Comparison of ENCODE assay signal across 1 cellular context in the genomic region with DNA sequence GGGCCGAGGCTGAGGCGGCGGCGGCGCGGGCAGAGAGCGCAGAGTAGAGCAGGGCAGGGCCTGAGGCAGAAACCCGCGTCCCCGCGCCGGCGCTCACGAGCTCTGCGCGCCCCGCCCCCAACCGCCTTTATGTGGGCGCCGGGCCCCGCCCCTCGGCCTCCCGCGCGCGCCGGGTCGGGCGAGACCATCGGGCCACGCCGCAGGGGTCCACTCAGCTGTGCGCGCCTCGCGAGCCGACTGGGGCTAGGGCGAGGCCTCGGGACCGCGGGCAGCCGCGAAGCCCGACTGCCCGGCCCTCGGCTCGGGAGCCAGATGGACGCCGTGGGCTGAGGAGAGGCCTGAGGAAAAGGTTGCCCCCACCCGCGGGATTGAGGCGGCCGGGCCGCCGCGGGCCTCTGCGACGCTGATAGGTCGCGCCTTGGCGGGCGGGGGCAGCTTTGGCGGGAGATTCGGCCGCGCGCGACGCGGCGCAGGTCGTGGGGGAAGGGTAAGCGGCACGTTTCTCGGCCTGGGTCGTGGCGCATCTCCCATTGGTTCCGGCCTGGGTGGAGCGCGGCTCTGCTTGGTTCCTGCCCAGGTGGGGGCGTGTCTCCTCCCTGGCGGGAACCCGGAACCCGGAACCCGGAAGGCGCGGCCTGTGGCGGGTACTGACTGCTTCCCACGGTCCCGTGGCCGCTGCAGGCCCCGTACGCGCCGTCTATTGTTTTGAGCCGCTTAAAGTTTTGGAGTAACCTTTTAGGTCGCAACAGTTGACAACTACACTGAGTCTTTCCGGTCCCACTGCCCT.
TF ChIP-seq lines count a peak whose summit lies in the region.

A gene (minus strand): TSS at position 104 of the 787 bp plus-strand sequence. CDS start 131 bp downstream, outside the sequence.

TF ChIP-seq in GM12878, 131 proteins besides CTCF, POLR2A, EP300 and RAD21 (continued from another document):
- TF ChIP-seq, protein P1, sequence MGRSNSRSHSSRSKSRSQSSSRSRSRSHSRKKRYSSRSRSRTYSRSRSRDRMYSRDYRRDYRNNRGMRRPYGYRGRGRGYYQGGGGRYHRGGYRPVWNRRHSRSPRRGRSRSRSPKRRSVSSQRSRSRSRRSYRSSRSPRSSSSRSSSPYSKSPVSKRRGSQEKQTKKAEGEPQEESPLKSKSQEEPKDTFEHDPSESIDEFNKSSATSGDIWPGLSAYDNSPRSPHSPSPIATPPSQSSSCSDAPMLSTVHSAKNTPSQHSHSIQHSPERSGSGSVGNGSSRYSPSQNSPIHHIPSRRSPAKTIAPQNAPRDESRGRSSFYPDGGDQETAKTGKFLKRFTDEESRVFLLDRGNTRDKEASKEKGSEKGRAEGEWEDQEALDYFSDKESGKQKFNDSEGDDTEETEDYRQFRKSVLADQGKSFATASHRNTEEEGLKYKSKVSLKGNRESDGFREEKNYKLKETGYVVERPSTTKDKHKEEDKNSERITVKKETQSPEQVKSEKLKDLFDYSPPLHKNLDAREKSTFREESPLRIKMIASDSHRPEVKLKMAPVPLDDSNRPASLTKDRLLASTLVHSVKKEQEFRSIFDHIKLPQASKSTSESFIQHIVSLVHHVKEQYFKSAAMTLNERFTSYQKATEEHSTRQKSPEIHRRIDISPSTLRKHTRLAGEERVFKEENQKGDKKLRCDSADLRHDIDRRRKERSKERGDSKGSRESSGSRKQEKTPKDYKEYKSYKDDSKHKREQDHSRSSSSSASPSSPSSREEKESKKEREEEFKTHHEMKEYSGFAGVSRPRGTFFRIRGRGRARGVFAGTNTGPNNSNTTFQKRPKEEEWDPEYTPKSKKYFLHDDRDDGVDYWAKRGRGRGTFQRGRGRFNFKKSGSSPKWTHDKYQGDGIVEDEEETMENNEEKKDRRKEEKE (IDR thresholded peaks at IDR 0.05) = peak; percentile 95
- no peak for TF ChIP-seq CEBPB (IDR thresholded peaks at IDR 0.05; ENCODE audit: borderline replicate concordance in 1 of 2, low read depth in 2 of 2, low read length in 2 of 2)
- TF ChIP-seq POLR2AphosphoS2 (IDR thresholded peaks at IDR 0.05; ENCODE audit: low read depth, low read length) = peak; percentile 95
- no peak for TF ChIP-seq HDAC6 (IDR thresholded peaks at IDR 0.05; ENCODE audit: unreplicated experiment)
- TF ChIP-seq SIN3A (IDR thresholded peaks at IDR 0.05; ENCODE audit: low read depth, low read length) = no peak; the same call in none of the 2 replicates
- TF ChIP-seq, protein P2, sequence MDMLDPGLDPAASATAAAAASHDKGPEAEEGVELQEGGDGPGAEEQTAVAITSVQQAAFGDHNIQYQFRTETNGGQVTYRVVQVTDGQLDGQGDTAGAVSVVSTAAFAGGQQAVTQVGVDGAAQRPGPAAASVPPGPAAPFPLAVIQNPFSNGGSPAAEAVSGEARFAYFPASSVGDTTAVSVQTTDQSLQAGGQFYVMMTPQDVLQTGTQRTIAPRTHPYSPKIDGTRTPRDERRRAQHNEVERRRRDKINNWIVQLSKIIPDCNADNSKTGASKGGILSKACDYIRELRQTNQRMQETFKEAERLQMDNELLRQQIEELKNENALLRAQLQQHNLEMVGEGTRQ (IDR thresholded peaks at IDR 0.05; ENCODE audit: borderline replicate concordance, low read depth, low read length) = no peak
- no peak for TF ChIP-seq ETV6 (conservative IDR thresholded peaks at IDR 0.05 in 1 of 2, IDR thresholded peaks at IDR 0.05 in 1 of 2; ENCODE audit: borderline replicate concordance in 1 of 2, low read depth in 1 of 2)
- no peak for TF ChIP-seq CBX5 (IDR thresholded peaks at IDR 0.05; ENCODE audit: low read depth)
- TF ChIP-seq NBN (IDR thresholded peaks at IDR 0.05) = peak; percentile 85
- peak; percentile 19 for TF ChIP-seq SIX5 (IDR thresholded peaks at IDR 0.05; ENCODE audit: low read depth, low read length, severe bottlenecking)
- TF ChIP-seq, protein P3, sequence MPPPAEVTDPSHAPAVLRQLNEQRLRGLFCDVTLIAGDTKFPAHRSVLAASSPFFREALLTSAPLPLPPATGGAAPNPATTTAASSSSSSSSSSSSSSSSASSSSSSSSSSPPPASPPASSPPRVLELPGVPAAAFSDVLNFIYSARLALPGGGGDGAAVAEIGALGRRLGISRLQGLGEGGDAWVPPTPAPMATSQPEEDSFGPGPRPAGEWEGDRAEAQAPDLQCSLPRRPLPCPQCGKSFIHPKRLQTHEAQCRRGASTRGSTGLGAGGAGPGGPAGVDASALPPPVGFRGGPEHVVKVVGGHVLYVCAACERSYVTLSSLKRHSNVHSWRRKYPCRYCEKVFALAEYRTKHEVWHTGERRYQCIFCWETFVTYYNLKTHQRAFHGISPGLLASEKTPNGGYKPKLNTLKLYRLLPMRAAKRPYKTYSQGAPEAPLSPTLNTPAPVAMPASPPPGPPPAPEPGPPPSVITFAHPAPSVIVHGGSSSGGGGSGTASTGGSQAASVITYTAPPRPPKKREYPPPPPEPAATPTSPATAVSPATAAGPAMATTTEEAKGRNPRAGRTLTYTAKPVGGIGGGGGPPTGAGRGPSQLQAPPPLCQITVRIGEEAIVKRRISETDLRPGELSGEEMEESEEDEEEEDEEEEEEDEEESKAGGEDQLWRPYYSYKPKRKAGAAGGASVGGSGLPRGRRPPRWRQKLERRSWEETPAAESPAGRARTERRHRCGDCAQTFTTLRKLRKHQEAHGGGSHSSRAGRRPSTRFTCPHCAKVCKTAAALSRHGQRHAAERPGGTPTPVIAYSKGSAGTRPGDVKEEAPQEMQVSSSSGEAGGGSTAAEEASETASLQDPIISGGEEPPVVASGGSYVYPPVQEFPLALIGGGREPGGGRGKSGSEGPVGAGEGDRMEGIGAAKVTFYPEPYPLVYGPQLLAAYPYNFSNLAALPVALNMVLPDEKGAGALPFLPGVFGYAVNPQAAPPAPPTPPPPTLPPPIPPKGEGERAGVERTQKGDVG (CRISPR knock-in tag; IDR thresholded peaks at IDR 0.05) = no peak
- no peak; the same call in 1 of the 2 replicates for TF ChIP-seq SMAD5 (IDR thresholded peaks at IDR 0.05; ENCODE audit: low read depth)
- TF ChIP-seq, protein P4, sequence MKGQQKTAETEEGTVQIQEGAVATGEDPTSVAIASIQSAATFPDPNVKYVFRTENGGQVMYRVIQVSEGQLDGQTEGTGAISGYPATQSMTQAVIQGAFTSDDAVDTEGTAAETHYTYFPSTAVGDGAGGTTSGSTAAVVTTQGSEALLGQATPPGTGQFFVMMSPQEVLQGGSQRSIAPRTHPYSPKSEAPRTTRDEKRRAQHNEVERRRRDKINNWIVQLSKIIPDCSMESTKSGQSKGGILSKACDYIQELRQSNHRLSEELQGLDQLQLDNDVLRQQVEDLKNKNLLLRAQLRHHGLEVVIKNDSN (IDR thresholded peaks at IDR 0.05; ENCODE audit: borderline replicate concordance, extremely low read length, insufficient read depth, low read depth, low read length) = no peak
- TF ChIP-seq NR2F1 (conservative IDR thresholded peaks at IDR 0.05) = peak; percentile 74
- no peak for TF ChIP-seq BMI1 (IDR thresholded peaks at IDR 0.05; ENCODE audit: borderline replicate concordance)
- no peak for TF ChIP-seq ZNF622 (IDR thresholded peaks at IDR 0.05)
- TF ChIP-seq ZSCAN29 (IDR thresholded peaks at IDR 0.05) = 0 out of 2 replicates have a peak, but pooled peaks have one; percentile 35
- TF ChIP-seq STAT3 (IDR thresholded peaks at IDR 0.05; ENCODE audit: low read depth, low read length) = no peak
- TF ChIP-seq, protein P5, sequence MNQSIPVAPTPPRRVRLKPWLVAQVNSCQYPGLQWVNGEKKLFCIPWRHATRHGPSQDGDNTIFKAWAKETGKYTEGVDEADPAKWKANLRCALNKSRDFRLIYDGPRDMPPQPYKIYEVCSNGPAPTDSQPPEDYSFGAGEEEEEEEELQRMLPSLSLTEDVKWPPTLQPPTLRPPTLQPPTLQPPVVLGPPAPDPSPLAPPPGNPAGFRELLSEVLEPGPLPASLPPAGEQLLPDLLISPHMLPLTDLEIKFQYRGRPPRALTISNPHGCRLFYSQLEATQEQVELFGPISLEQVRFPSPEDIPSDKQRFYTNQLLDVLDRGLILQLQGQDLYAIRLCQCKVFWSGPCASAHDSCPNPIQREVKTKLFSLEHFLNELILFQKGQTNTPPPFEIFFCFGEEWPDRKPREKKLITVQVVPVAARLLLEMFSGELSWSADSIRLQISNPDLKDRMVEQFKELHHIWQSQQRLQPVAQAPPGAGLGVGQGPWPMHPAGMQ (IDR thresholded peaks at IDR 0.05; ENCODE audit: borderline replicate concordance) = no peak; the same call in 1 of the 2 replicates
- peak; percentile 98 for TF ChIP-seq JUND (IDR thresholded peaks at IDR 0.05; ENCODE audit: low read depth, low read length)
- TF ChIP-seq, protein P6, sequence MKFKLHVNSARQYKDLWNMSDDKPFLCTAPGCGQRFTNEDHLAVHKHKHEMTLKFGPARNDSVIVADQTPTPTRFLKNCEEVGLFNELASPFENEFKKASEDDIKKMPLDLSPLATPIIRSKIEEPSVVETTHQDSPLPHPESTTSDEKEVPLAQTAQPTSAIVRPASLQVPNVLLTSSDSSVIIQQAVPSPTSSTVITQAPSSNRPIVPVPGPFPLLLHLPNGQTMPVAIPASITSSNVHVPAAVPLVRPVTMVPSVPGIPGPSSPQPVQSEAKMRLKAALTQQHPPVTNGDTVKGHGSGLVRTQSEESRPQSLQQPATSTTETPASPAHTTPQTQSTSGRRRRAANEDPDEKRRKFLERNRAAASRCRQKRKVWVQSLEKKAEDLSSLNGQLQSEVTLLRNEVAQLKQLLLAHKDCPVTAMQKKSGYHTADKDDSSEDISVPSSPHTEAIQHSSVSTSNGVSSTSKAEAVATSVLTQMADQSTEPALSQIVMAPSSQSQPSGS (IDR thresholded peaks at IDR 0.05; ENCODE audit: low read length) = no peak
- no peak for TF ChIP-seq HDAC2 (IDR thresholded peaks at IDR 0.05)
- peak; percentile 93 for TF ChIP-seq IKZF1 (conservative IDR thresholded peaks at IDR 0.05)
- TF ChIP-seq CHD2 (IDR thresholded peaks at IDR 0.05; ENCODE audit: borderline replicate concordance, low read depth, low read length) = peak; percentile 93
- TF ChIP-seq ZNF207 (IDR thresholded peaks at IDR 0.05; ENCODE audit: borderline replicate concordance) = peak; percentile 99
- no peak for TF ChIP-seq MEF2B (IDR thresholded peaks at IDR 0.05; ENCODE audit: partially characterized antibody, poor library complexity, severe bottlenecking)
- TF ChIP-seq MTA2 (IDR thresholded peaks at IDR 0.05; ENCODE audit: low read depth) = no peak
